Comparison of ENCODE assay signal across 12 cellular contexts in the genomic region with DNA sequence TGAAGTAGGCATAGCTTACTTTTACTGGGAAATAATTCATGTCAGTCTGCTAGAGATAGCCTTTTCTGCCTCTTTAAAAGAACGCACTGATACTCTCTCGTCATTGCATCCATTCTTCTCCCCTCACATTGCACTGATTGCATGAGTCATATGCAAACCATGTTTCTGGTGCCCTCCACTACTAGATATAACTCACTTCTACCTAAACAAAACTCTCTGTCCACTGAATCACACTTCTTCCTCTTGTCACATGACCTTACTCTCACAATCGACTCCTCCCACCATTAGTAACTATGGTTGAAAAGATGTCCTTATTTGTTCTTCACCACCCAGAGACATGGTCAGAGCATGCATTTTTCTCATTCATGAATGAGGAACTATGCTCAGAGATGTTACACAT.
A peak's percentile ranks its signal among the peaks of the same experiment; 100 is the strongest.
DNase-seq lines count a peak whose midpoint lies in the region; ATAC-seq and TF ChIP-seq lines count a peak whose summit lies in the region.
"Had no signal": no experiment of that assay in that cellular context is flagged by ENCODE, and none has a peak within 500 bp of the region (broad histone marks: within the 10 kb centered on the region; RNA-seq: fewer than 3 reads in every experiment).

No MANE protein-coding gene starts in this region.

- H3K27me3 Mint-ChIP-seq in WTC11 (ENCODE audit: low read depth) = no peaks in the 10 kb centered on the region

- intact Hi-C loops in left ventricle myocardium superior (cut with micrococcal nuclease) = no loop called here

- POLR2A ChIA-PET in WTC11 (lab: Charles Lee) = interaction anchor here (0.8 kb wide), 1 partner anchor 16 kb away, joined by 3 read pairs; no protein-coding TSS in a partner anchor

- H3K4me1 ChIP-seq in tibial nerve = no peaks in the 10 kb centered on the region

- H3K4me1 Mint-ChIP-seq in WTC11 = peaks cover 32% of the 10 kb centered on the region

- H3K27ac Mint-ChIP-seq in WTC11 = no peak overlapping the region

- H3K9me3 Mint-ChIP-seq in WTC11 = no peaks in the 10 kb centered on the region

- CTCF ChIA-PET in WTC11 (lab: Charles Lee) = interaction anchor here (0.6 kb wide), 1 partner anchor 22 kb away, joined by 3 read pairs; no protein-coding TSS in a partner anchor

- DNase-seq in ELF-1 (ENCODE audit: low read depth, low spot score) (peak; percentile 4), WTC11 (ENCODE audit: low spot score) (no peak), kidney epithelial cell (ENCODE audit: low read depth) (peak; percentile 23), tibial nerve (ENCODE audit: low spot score in 2 of 2) (no peak), left ventricle myocardium superior (no peak)
- no peak for DNase-seq in activated naive CD4-positive, alpha-beta T cell treated with Interleukin-2 at 50 U/mL for 16 hours
- DNase-seq: amygdala, NCI-H1930, PC-9, trophoblast cell had no signal

- H3K9me3 ChIP-seq in tibial nerve = no peaks in the 10 kb centered on the region

- no peak overlapping the region for H3K4me3 Mint-ChIP-seq in WTC11

- H3K4me3 ChIP-seq in kidney epithelial cell (ENCODE audit: low read depth, low read length) (no peak overlapping the region), tibial nerve (no peak overlapping the region)
- H3K4me3 ChIP-seq: PC-9 had no signal

- ATAC-seq in HG02798 (IDR thresholded peaks at IDR 0.05; ENCODE audit: poor library complexity, unreplicated experiment) (peak; percentile 60), WTC11 (no peak), GM19397 (IDR thresholded peaks at IDR 0.05; ENCODE audit: unreplicated experiment) (no peak), left ventricle myocardium superior (no peak)

- TF ChIP-seq CTCF in WTC11 (IDR thresholded peaks at IDR 0.05) (no peak), kidney epithelial cell (IDR thresholded peaks at IDR 0.05; ENCODE audit: insufficient read depth, low read length, poor library complexity, severe bottlenecking) (no peak), tibial nerve (IDR thresholded peaks at IDR 0.05) (no peak)

- H3K36me3 Mint-ChIP-seq in WTC11 = no peaks in the 10 kb centered on the region

- H3K36me3 ChIP-seq in kidney epithelial cell (ENCODE audit: control insufficient read depth, insufficient read depth, low read length) (no peaks in the 10 kb centered on the region), tibial nerve (no peaks in the 10 kb centered on the region)

- WGBS in tibial nerve, 2 donors = 70 to 95% methylated on average over 3 of the region's 3 CpGs

- TF ChIP-seq POLR2A in tibial nerve (IDR thresholded peaks at IDR 0.05) = no peak

- H3K27ac ChIP-seq in tibial nerve = no peak overlapping the region
- H3K27ac ChIP-seq: PC-9 had no signal

- no peak for TF ChIP-seq EP300 in tibial nerve (IDR thresholded peaks at IDR 0.05)

- no peaks in the 10 kb centered on the region for H3K27me3 ChIP-seq in kidney epithelial cell (ENCODE audit: control insufficient read depth, insufficient read depth, low read length)
- no peaks in the 10 kb centered on the region for H3K27me3 ChIP-seq in tibial nerve

TF ChIP-seq in WTC11, 78 proteins besides CTCF, POLR2A, EP300 and RAD21:
- TF ChIP-seq IRF2 (CRISPR knock-in tag; IDR thresholded peaks at IDR 0.05; ENCODE audit: borderline replicate concordance, low read depth) = no peak
- TF ChIP-seq, protein P1, sequence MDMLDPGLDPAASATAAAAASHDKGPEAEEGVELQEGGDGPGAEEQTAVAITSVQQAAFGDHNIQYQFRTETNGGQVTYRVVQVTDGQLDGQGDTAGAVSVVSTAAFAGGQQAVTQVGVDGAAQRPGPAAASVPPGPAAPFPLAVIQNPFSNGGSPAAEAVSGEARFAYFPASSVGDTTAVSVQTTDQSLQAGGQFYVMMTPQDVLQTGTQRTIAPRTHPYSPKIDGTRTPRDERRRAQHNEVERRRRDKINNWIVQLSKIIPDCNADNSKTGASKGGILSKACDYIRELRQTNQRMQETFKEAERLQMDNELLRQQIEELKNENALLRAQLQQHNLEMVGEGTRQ (CRISPR knock-in tag; IDR thresholded peaks at IDR 0.05) = peak; percentile 40; the same call in 1 of the 2 replicates

Comparison
In these comparisons a context has a peak if more than half of its experiments do, and no peak if none do; other contexts are left out.
1. DNase-seq: peak in ELF-1 (single experiment) and kidney epithelial cell (single experiment); none in WTC11 (single experiment), activated naive CD4-positive, alpha-beta T cell treated with Interleukin-2 at 50 U/mL for 16 hours (single experiment), tibial nerve (0 of 2) and left ventricle myocardium superior (single experiment).